20 cellular contexts compared by ENCODE assay signal in the genomic region with DNA sequence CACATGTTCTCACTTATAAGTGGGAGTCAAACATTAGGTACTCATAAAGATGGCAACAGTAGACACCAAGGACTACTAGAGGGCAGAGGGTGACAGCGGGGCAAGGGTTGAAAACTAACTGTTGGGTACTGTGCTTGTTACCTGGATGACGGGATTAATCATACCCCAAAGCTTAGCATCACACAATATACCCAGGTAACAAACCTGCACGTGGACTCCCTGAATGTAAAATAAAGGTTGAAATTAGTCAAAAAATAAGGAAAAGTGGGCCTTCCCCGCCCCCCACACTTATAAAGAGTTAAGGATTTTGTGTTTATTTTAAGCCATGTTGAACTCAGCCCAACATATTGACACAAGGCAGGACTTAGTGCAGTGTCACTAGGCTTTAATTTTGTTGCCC.
"Had no signal": no experiment of that assay in that cellular context is flagged by ENCODE, and none has a peak within 500 bp of the region (broad histone marks: within the 10 kb centered on the region; RNA-seq: fewer than 3 reads in every experiment).

No MANE protein-coding gene starts in this region.

- H3K36me3 ChIP-seq: gastroesophageal sphincter, heart left ventricle, left lung, lower lobe of right lung had no signal

- H3K27ac ChIP-seq: coronary artery, epithelial cell of prostate, foreskin keratinocyte, gastroesophageal sphincter, heart left ventricle, hepatocyte, left lung, lower lobe of right lung had no signal

- H3K4me1 ChIP-seq: heart left ventricle, left lung had no signal

- H3K9me3 ChIP-seq: gastroesophageal sphincter, heart left ventricle, left lung, lower lobe of right lung had no signal

- H3K27me3 ChIP-seq: dorsolateral prefrontal cortex, foreskin keratinocyte, gastroesophageal sphincter, heart left ventricle, hepatocyte, left lung had no signal

- H3K4me3 ChIP-seq: coronary artery, dorsolateral prefrontal cortex, gastroesophageal sphincter, heart left ventricle, hepatocyte, left lung, lower lobe of right lung had no signal

- DNase-seq: dermis blood vessel endothelial cell; dorsolateral prefrontal cortex; effector CD4-positive, alpha-beta T cell; effector memory CD4-positive, alpha-beta T cell; erythroblast; foreskin keratinocyte; heart left ventricle; hypothalamus; left cardiac atrium; left ventricle myocardium superior; lower lobe of right lung; mesenchymal stem cell; midbrain; naive thymus-derived CD4-positive, alpha-beta T cell had no signal

- H3K4me3 Mint-ChIP-seq: naive thymus-derived CD4-positive, alpha-beta T cell had no signal

- ATAC-seq: esophagus mucosa; foreskin keratinocyte; gastroesophageal sphincter; heart left ventricle; left cardiac atrium; left lung; left ventricle myocardium superior; lower lobe of right lung; naive thymus-derived CD4-positive, alpha-beta T cell had no signal
